ENCODE assay signal across 9 cellular contexts in genomic region chr10:80409121-80409520, GRCh38. TPM values are rescaled to one million over a fixed set of nuclear protein-coding genes. Genes with fewer than 3 reads are reported as not detected.
DNase-seq lines count a peak whose midpoint lies in the region; ATAC-seq and TF ChIP-seq lines count a peak whose summit lies in the region.
"Had no signal": no experiment of that assay in that cellular context is flagged by ENCODE, and none has a peak within 500 bp of the region (broad histone marks: within the 10 kb centered on the region; RNA-seq: fewer than 3 reads in every experiment).

No MANE protein-coding gene starts in this region.

- H3K27ac Mint-ChIP-seq in progenitor cell of endocrine pancreas: peak overlapping the region; percentile 91

- peak overlapping the region; percentile 96 for H3K4me3 Mint-ChIP-seq in progenitor cell of endocrine pancreas (ENCODE audit: low read depth)

- DNase-seq in SK-N-MC (ENCODE audit: low read depth, low spot score): no peak
- DNase-seq in foreskin fibroblast: no peak
- no peak for DNase-seq in progenitor cell of endocrine pancreas (ENCODE audit: low spot score, unreplicated experiment)
- no peak for DNase-seq in GM10266 (ENCODE audit: extremely low spot score)
- DNase-seq: GM23248 had no signal

- H3K36me3 ChIP-seq in ES-I3 (ENCODE audit: insufficient read depth, low read length): no peaks in the 10 kb centered on the region
- H3K36me3 ChIP-seq in SK-N-MC (ENCODE audit: insufficient read depth, low read length): no peaks in the 10 kb centered on the region

- H3K4me3 ChIP-seq in SK-N-MC (peak overlapping the region; percentile 81), foreskin fibroblast (ENCODE audit: low read depth in 1 of 2, low read length in 2 of 2) (peak overlapping the region; percentile 50 to 67)

- H3K9me3 ChIP-seq in ES-I3 (ENCODE audit: control insufficient read depth, insufficient read depth, low read length) (no peaks in the 10 kb centered on the region), SK-N-MC (ENCODE audit: low read depth, low read length) (no peaks in the 10 kb centered on the region)

- H3K4me1 Mint-ChIP-seq in progenitor cell of endocrine pancreas (ENCODE audit: low read depth): peaks cover 46% of the 10 kb centered on the region

- no peak for ATAC-seq in HG02981 (IDR thresholded peaks at IDR 0.05; ENCODE audit: unreplicated experiment)
- no peak for ATAC-seq in GM21576 (IDR thresholded peaks at IDR 0.05; ENCODE audit: unreplicated experiment)
- ATAC-seq in HG02571 (IDR thresholded peaks at IDR 0.05; ENCODE audit: unreplicated experiment): no peak

- H3K27ac ChIP-seq in SK-N-MC: no peak overlapping the region
- H3K27ac ChIP-seq: GM23248 had no signal

- TF ChIP-seq CTCF in foreskin fibroblast (IDR thresholded peaks at IDR 0.05; ENCODE audit: low read depth, low read length) (no peak), progenitor cell of endocrine pancreas (IDR thresholded peaks at IDR 0.05; ENCODE audit: unreplicated experiment) (no peak), GM10266 (IDR thresholded peaks at IDR 0.05; ENCODE audit: control insufficient read depth, insufficient read depth, low read depth, missing control alignments) (no peak)

- peaks cover 2% of the 10 kb centered on the region for H3K36me3 Mint-ChIP-seq in progenitor cell of endocrine pancreas (ENCODE audit: insufficient read depth)

- H3K9me3 Mint-ChIP-seq in progenitor cell of endocrine pancreas (ENCODE audit: low read depth): no peaks in the 10 kb centered on the region

- H3K9ac ChIP-seq in ES-I3 (ENCODE audit: low read depth, low read length) (peak overlapping the region; percentile 85), SK-N-MC (ENCODE audit: insufficient read length) (peak overlapping the region; percentile 77)
- H3K9ac ChIP-seq: GM23248 had no signal

- no peaks in the 10 kb centered on the region for H3K4me1 ChIP-seq in ES-I3 (ENCODE audit: insufficient read depth, low read length)

- no peaks in the 10 kb centered on the region for H3K27me3 Mint-ChIP-seq in progenitor cell of endocrine pancreas

RNA-seq across cellular contexts. Expression of gene PRXL2A, which starts 0.8 kb away (rescaled TPM):
- 132 and 137 TPM in 2 replicates for total RNA-seq in progenitor cell of endocrine pancreas
- total RNA-seq: GM23248 had no signal

RNA-seq across cellular contexts. Expression of gene TSPAN14, which starts 45.0 kb away (rescaled TPM):
- total RNA-seq in progenitor cell of endocrine pancreas: 126 TPM in 2 replicates

RNA-seq across cellular contexts. Expression of gene DYDC2, which starts 52.5 kb away (rescaled TPM):
- 1.4 and 1.8 TPM in 2 replicates for total RNA-seq in progenitor cell of endocrine pancreas
- total RNA-seq: GM23248 had no signal

RNA-seq across cellular contexts. Expression of gene DYDC1, which starts 52.6 kb away (rescaled TPM):
- total RNA-seq in progenitor cell of endocrine pancreas: not detected in 2 replicates
- total RNA-seq: GM23248 had no signal
